ENCODE assay signal across 1 cellular context in genomic region chr14:102811254-102811963, GRCh38.
TF ChIP-seq lines count a peak whose summit lies in the region.

No MANE protein-coding gene starts in this region.

TF ChIP-seq in HepG2, 621 proteins besides CTCF, POLR2A, EP300 and RAD21 (continued from another document):
- TF ChIP-seq ARNTL (CRISPR knock-in tag; IDR thresholded peaks at IDR 0.05), result no peak
- no peak for TF ChIP-seq ZNF513 (CRISPR knock-in tag; conservative IDR thresholded peaks at IDR 0.05)
- TF ChIP-seq RARG (CRISPR knock-in tag; IDR thresholded peaks at IDR 0.05; ENCODE audit: low read depth), result no peak
- TF ChIP-seq SSRP1 (CRISPR knock-in tag; IDR thresholded peaks at IDR 0.05), result no peak
- TF ChIP-seq CSRNP1 (CRISPR knock-in tag; IDR thresholded peaks at IDR 0.05), result no peak
- no peak for TF ChIP-seq NFYC (CRISPR knock-in tag; IDR thresholded peaks at IDR 0.05)
- TF ChIP-seq ZBTB33 (CRISPR knock-in tag; IDR thresholded peaks at IDR 0.05), result peak; percentile 87
- TF ChIP-seq ZNF770 (CRISPR knock-in tag; IDR thresholded peaks at IDR 0.05), result peak; percentile 71; the same call in 1 of the 2 replicates
